ENCODE assay signal across 8 cellular contexts in genomic region chr13:36920612-36921185, GRCh38. TPM values are rescaled to one million over a fixed set of nuclear protein-coding genes. Genes with fewer than 3 reads are reported as not detected.
DNase-seq lines count a peak whose midpoint lies in the region; ATAC-seq and TF ChIP-seq lines count a peak whose summit lies in the region.

No MANE protein-coding gene starts in this region.

- H3K4me3 ChIP-seq in Peyer's patch (peak overlapping the region; percentile 36 to 73 (median 54)), fibroblast of lung (replicated peaks in 1 of 4; ENCODE audit: control extremely low read depth in 1 of 4, insufficient read depth in 1 of 4, low read depth in 3 of 4, low read length in 4 of 4) (peak overlapping the region in 2 of 4 experiments; percentile 9 to 45)

- H2AFZ ChIP-seq in fibroblast of lung (ENCODE audit: low read length): peak overlapping the region; percentile 38

- ATAC-seq in HG03139 (IDR thresholded peaks at IDR 0.05; ENCODE audit: unreplicated experiment) (no peak), HG02885 (IDR thresholded peaks at IDR 0.05; ENCODE audit: poor library complexity, unreplicated experiment) (no peak)

- H3K27ac ChIP-seq in Peyer's patch (peak overlapping the region in 2 of 4 donors; percentile 45 to 51), fibroblast of lung (ENCODE audit: insufficient read depth, low read length) (no peak overlapping the region)

- no peak for TF ChIP-seq CTCF in Peyer's patch (IDR thresholded peaks at IDR 0.05)
- TF ChIP-seq CTCF in fibroblast of lung (conservative IDR thresholded peaks at IDR 0.05 in 1 of 2, IDR thresholded peaks at IDR 0.05 in 1 of 2; ENCODE audit: low read depth in 1 of 2, low read length in 2 of 2): no peak

- H3K9me3 ChIP-seq in Peyer's patch (no peaks in the 10 kb centered on the region), fibroblast of lung (ENCODE audit: control insufficient read depth, insufficient read depth, low read depth, low read length) (no peaks in the 10 kb centered on the region)

- peaks cover 0 to 5% of the 10 kb centered on the region in 2 donors for H3K27me3 ChIP-seq in Peyer's patch
- no peaks in the 10 kb centered on the region for H3K27me3 ChIP-seq in fibroblast of lung (ENCODE audit: control insufficient read depth, insufficient read depth, low read length)

- H3K79me2 ChIP-seq in fibroblast of lung (ENCODE audit: control insufficient read depth, insufficient read depth, low read length): no peaks in the 10 kb centered on the region

- H4K20me1 ChIP-seq in fibroblast of lung (ENCODE audit: control insufficient read depth, extremely low read depth, insufficient read depth, low read length): no peaks in the 10 kb centered on the region

- peaks cover 0 to 10% (median 1%) of the 10 kb centered on the region in 4 donors for H3K4me1 ChIP-seq in Peyer's patch
- H3K4me1 ChIP-seq in fibroblast of lung (ENCODE audit: control insufficient read depth, extremely low read depth, insufficient read depth, low read length): no peaks in the 10 kb centered on the region

- H3K4me2 ChIP-seq in fibroblast of lung (ENCODE audit: extremely low read depth, insufficient read depth, low read length): peak overlapping the region; percentile 48

- H3K36me3 ChIP-seq in Peyer's patch (no peaks in the 10 kb centered on the region), fibroblast of lung (ENCODE audit: control insufficient read depth, insufficient read depth, low read length) (no peaks in the 10 kb centered on the region)

- peak overlapping the region; percentile 39 for H3K9ac ChIP-seq in fibroblast of lung (ENCODE audit: insufficient read depth, low read length)

- DNase-seq in EL: peak; percentile 6
- DNase-seq in Peyer's patch: no peak
- DNase-seq in fibroblast of lung (ENCODE audit: low read depth in 2 of 2): peak in 1 of 2 donors; percentile 2
- DNase-seq in retina: peak; percentile 63
- no peak for DNase-seq in MV-4-11 (lab: John Stamatoyannopoulos, UW)
- DNase-seq in inferior parietal cortex (ENCODE audit: extremely low spot score): no peak

- no peak for TF ChIP-seq POLR2A in Peyer's patch (IDR thresholded peaks at IDR 0.05)

RNA-seq across cellular contexts. Expression of gene SMAD9, which starts 0.7 kb away (rescaled TPM):
- total RNA-seq in Peyer's patch: 10 to 100 TPM in 1 of 4 donors, 1 to 10 TPM in 3; 3.2 to 10.7 (median 4.0) TPM
- total RNA-seq in fibroblast of lung: 2.6 and 4.8 TPM in 2 replicates
- 3.5 TPM in 2 replicates for polyA plus RNA-seq in fibroblast of lung
- polyA plus RNA-seq in fibroblast of lung (2012): 2.5 and 2.6 TPM in 2 replicates
- polyA minus RNA-seq in fibroblast of lung (ENCODE audit: low replicate concordance): 2.6 and 3.7 TPM in 2 replicates

Comparison
In these comparisons a context has a peak if more than half of its experiments do, and no peak if none do; other contexts are left out.
1. DNase-seq: peak in EL (single experiment) and retina (single experiment); none in Peyer's patch (0 of 3), MV-4-11 (single experiment) and inferior parietal cortex (single experiment).